ENCODE assay signal across 5 cellular contexts in the genomic region with DNA sequence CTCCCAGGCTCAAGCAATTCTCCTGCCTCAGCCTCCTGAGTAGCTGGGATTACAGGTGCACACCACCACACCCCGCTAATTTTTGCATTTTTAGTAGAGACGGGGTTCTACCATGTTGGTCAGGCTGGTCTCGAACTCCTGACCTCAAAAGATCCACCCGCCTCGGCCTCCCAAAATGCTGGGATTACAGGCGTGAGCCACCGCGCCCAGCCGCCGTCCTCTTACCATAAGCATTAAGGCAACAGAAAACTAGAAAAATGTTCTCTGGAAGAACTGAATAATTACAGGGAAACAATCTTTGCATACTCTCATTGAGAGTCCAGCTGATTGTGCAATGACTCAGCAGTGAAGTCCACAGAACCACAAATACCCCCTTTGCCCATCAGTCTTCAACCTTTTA.
DNase-seq lines count a peak whose midpoint lies in the region.
"Not testable (repeated sequence)": the region's sequence is repeated elsewhere in the genome, so short reads cannot be mapped to it uniquely, and the experiment has no call there.

No MANE protein-coding gene starts in this region.

- peaks cover 12% of the 10 kb centered on the region for H3K9me3 ChIP-seq in mesenchymal stem cell (ENCODE audit: control insufficient read depth, low read length)

- not testable (repeated sequence) for H4K91ac ChIP-seq in mesenchymal stem cell (ENCODE audit: low read length)

- H3K18ac ChIP-seq in mesenchymal stem cell (ENCODE audit: low read depth in 1 of 2, low read length in 2 of 2): not testable (repeated sequence)

- not testable (repeated sequence) for H3K23ac ChIP-seq in mesenchymal stem cell (ENCODE audit: low read length in 2 of 2)

- H3K4me3 ChIP-seq in mesenchymal stem cell (ENCODE audit: insufficient read depth in 1 of 2, low read depth in 1 of 2, low read length in 2 of 2): not testable (repeated sequence)

- not testable (repeated sequence) for H2AK5ac ChIP-seq in mesenchymal stem cell (ENCODE audit: low read length, severe bottlenecking)

- not testable (repeated sequence) for H4K8ac ChIP-seq in mesenchymal stem cell (ENCODE audit: low read length)

- 78% methylated on average over 8 of the region's 10 CpGs for WGBS in mesenchymal stem cell

- H3K27me3 ChIP-seq in mesenchymal stem cell (ENCODE audit: control insufficient read depth in 1 of 2, insufficient read depth in 1 of 2, low read length in 2 of 2): not testable (repeated sequence)

- not testable (repeated sequence) for H2BK15ac ChIP-seq in mesenchymal stem cell (ENCODE audit: low read depth, poor library complexity, severe bottlenecking)

- H3K9ac ChIP-seq in mesenchymal stem cell (ENCODE audit: low read length): not testable (repeated sequence)

- H3K36me3 ChIP-seq in mesenchymal stem cell (ENCODE audit: control insufficient read depth in 1 of 2, insufficient read depth in 2 of 2, low read depth in 1 of 2, low read length in 2 of 2): not testable (repeated sequence)

- H3K4me2 ChIP-seq in mesenchymal stem cell (ENCODE audit: low read length, poor library complexity, severe bottlenecking): not testable (repeated sequence)

- not testable (repeated sequence) for H2BK120ac ChIP-seq in mesenchymal stem cell (ENCODE audit: low read depth, low read length)

- DNase-seq in HT1080 (ENCODE audit: low read depth): peak; percentile 11
- DNase-seq in astrocyte of the hippocampus (ENCODE audit: low read depth, low spot score): peak; percentile 1
- DNase-seq in kidney tubule cell (ENCODE audit: low spot score): peak; percentile 4
- DNase-seq in mesenchymal stem cell: not testable (repeated sequence)
- peak; percentile 16 for DNase-seq in renal cortical epithelial cell (ENCODE audit: low read depth)

- peak overlapping the region; percentile 9 for H3K27ac ChIP-seq in mesenchymal stem cell (ENCODE audit: low read length, poor library complexity, severe bottlenecking)

- H3K79me1 ChIP-seq in mesenchymal stem cell (replicated peaks; ENCODE audit: low read length, poor library complexity, severe bottlenecking): not testable (repeated sequence)

- H3K4me1 ChIP-seq in mesenchymal stem cell (ENCODE audit: control insufficient read depth, insufficient read depth, low read depth, low read length): not testable (repeated sequence)

- H3K14ac ChIP-seq in mesenchymal stem cell (ENCODE audit: low read length in 2 of 2): not testable (repeated sequence)

- H2AFZ ChIP-seq in mesenchymal stem cell (ENCODE audit: low read depth, low read length): not testable (repeated sequence)

- H2BK5ac ChIP-seq in mesenchymal stem cell (ENCODE audit: low read depth, low read length, poor library complexity, severe bottlenecking): not testable (repeated sequence)

- not testable (repeated sequence) for H2BK12ac ChIP-seq in mesenchymal stem cell (ENCODE audit: low read length in 2 of 2)

- not testable (repeated sequence) for H3K4ac ChIP-seq in mesenchymal stem cell (ENCODE audit: low read depth in 1 of 2, low read length in 2 of 2)
